In genomic region chr7:128831178-128831993, GRCh38 we compare ENCODE assay signal across 1 cellular context.
TF ChIP-seq lines count a peak whose summit lies in the region.

No MANE protein-coding gene starts in this region.

TF ChIP-seq in K562, 482 proteins besides CTCF, POLR2A, EP300 and RAD21 (continued from another document and continues in another):
- TF ChIP-seq ATF2 (CRISPR knock-in tag; IDR thresholded peaks at IDR 0.05) = no peak
- TF ChIP-seq CBX2 (IDR thresholded peaks at IDR 0.05; ENCODE audit: insufficient read depth, low read length, poor library complexity, severe bottlenecking) = no peak
- TF ChIP-seq SOX6 (IDR thresholded peaks at IDR 0.05) = peak; percentile 22; the same call in 1 of the 2 replicates
- peak; percentile 63; the same call in 1 of the 2 replicates for TF ChIP-seq SMAD4 (CRISPR knock-in tag; conservative IDR thresholded peaks at IDR 0.05)
- TF ChIP-seq ZNF354B (CRISPR knock-in tag; IDR thresholded peaks at IDR 0.05) = no peak
- TF ChIP-seq ESRRA (IDR thresholded peaks at IDR 0.05; ENCODE audit: borderline replicate concordance, low read depth) = peak; percentile 39; the same call in 1 of the 2 replicates
- peak; percentile 47; the same call in 1 of the 2 replicates for TF ChIP-seq TOE1 (IDR thresholded peaks at IDR 0.05; ENCODE audit: borderline replicate concordance)
- TF ChIP-seq TOE1 (CRISPR knock-in tag; IDR thresholded peaks at IDR 0.05; ENCODE audit: borderline replicate concordance, low read depth) = no peak
- no peak for TF ChIP-seq CCAR2 (IDR thresholded peaks at IDR 0.05; ENCODE audit: low read depth, low read length)
- TF ChIP-seq FOXP4 (CRISPR knock-in tag; IDR thresholded peaks at IDR 0.05; ENCODE audit: borderline replicate concordance) = no peak
- no peak; the same call in 1 of the 2 replicates for TF ChIP-seq ARID3B (CRISPR knock-in tag; IDR thresholded peaks at IDR 0.05; ENCODE audit: borderline replicate concordance)
- peak; percentile 80; the same call in 1 of the 2 replicates for TF ChIP-seq ZBTB1 (CRISPR knock-in tag; IDR thresholded peaks at IDR 0.05; ENCODE audit: borderline replicate concordance, low read depth)
- no peak for TF ChIP-seq NR0B1 (IDR thresholded peaks at IDR 0.05; ENCODE audit: partially characterized antibody)
- TF ChIP-seq HDAC8 (tag; IDR thresholded peaks at IDR 0.05) = peak; percentile 67
- TF ChIP-seq SAP30 (IDR thresholded peaks at IDR 0.05; ENCODE audit: borderline replicate concordance, insufficient read depth, low read depth, low read length, poor library complexity, severe bottlenecking) = peak; percentile 85
- TF ChIP-seq ZC3H4 (CRISPR knock-in tag; IDR thresholded peaks at IDR 0.05; ENCODE audit: borderline replicate concordance) = 0 out of 2 replicates have a peak, but pooled peaks have one; percentile 21
- TF ChIP-seq MTF1 (CRISPR knock-in tag; IDR thresholded peaks at IDR 0.05; ENCODE audit: borderline replicate concordance) = no peak
- no peak for TF ChIP-seq XRCC4 (IDR thresholded peaks at IDR 0.05; ENCODE audit: extremely low read depth, insufficient read depth, insufficient read length)
- TF ChIP-seq HNRNPLL (IDR thresholded peaks at IDR 0.05; ENCODE audit: low read depth, low read length, poor library complexity, severe bottlenecking) = peak; percentile 27
- no peak for TF ChIP-seq BRF2 (IDR thresholded peaks at IDR 0.05; ENCODE audit: borderline replicate concordance, insufficient read depth, insufficient read length)
- no peak for TF ChIP-seq ZNF512 (tag; IDR thresholded peaks at IDR 0.05)
- no peak; a peak in 1 of 6 replicates for TF ChIP-seq ZBTB11 (CRISPR knock-in tag; IDR thresholded peaks at IDR 0.05)
- TF ChIP-seq FOXA3 (CRISPR knock-in tag; conservative IDR thresholded peaks at IDR 0.05 in 1 of 2, IDR thresholded peaks at IDR 0.05 in 1 of 2) = 0 out of 4 replicates have a peak, but pooled peaks of 1 of the 2 experiments have one; percentile 17
- TF ChIP-seq ZFPM2 (CRISPR knock-in tag; IDR thresholded peaks at IDR 0.05) = 0 out of 2 replicates have a peak, but pooled peaks have one; percentile 23
- no peak for TF ChIP-seq ZNF518B (CRISPR knock-in tag; IDR thresholded peaks at IDR 0.05)
- no peak for TF ChIP-seq NCOA6 (IDR thresholded peaks at IDR 0.05)
- no peak for TF ChIP-seq MED1 (CRISPR knock-in tag; IDR thresholded peaks at IDR 0.05; ENCODE audit: borderline replicate concordance)
- no peak for TF ChIP-seq CHD4 (IDR thresholded peaks at IDR 0.05; ENCODE audit: insufficient read depth, insufficient replicate concordance, low read depth, low read length, poor library complexity, severe bottlenecking)
- TF ChIP-seq ZNF436 (CRISPR knock-in tag; IDR thresholded peaks at IDR 0.05) = no peak
- 0 out of 2 replicates have a peak, but pooled peaks have one; percentile 34 for TF ChIP-seq ZNF140 (CRISPR knock-in tag; IDR thresholded peaks at IDR 0.05)
- TF ChIP-seq ATF4 (CRISPR knock-in tag; IDR thresholded peaks at IDR 0.05) = no peak
- TF ChIP-seq PHF21A (IDR thresholded peaks at IDR 0.05; ENCODE audit: borderline replicate concordance, low read depth) = peak; percentile 95
- no peak; a peak in 1 of 4 replicates for TF ChIP-seq ZNF639 (CRISPR knock-in tag; conservative IDR thresholded peaks at IDR 0.05 in 1 of 2, IDR thresholded peaks at IDR 0.05 in 1 of 2)
- TF ChIP-seq USF2 (CRISPR knock-in tag; IDR thresholded peaks at IDR 0.05) = no peak
- TF ChIP-seq HNRNPK (IDR thresholded peaks at IDR 0.05; ENCODE audit: low read depth, low read length, poor library complexity, severe bottlenecking) = no peak
- 0 out of 2 replicates have a peak, but pooled peaks have one; percentile 7 for TF ChIP-seq PTBP1 (IDR thresholded peaks at IDR 0.05; ENCODE audit: low read depth, low read length)
- TF ChIP-seq ZNF699 (CRISPR knock-in tag; IDR thresholded peaks at IDR 0.05; ENCODE audit: insufficient replicate concordance) = no peak
- no peak for TF ChIP-seq NFXL1 (CRISPR knock-in tag; IDR thresholded peaks at IDR 0.05)
